ENCODE assay signal across 19 cellular contexts in the genomic region with DNA sequence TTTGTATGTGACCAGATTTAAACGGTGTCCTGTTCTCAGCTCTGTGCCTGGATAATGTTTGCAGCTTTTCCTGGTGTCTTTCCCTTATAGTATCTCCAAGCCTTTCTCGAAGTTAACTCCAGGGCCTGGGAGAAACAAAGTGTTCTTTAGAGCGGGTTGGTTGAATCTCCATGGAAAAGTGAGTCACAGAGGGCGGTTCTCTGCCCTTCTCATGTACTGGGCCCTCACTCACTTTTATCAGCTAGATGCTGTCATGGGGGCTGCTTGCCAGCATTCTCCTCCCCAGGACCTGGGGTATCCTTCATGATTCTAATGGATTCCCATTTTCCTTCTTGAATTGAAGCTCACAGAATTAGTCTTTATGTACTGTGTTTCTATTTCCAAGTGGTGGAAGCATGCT. TPM values are rescaled to one million over a fixed set of nuclear protein-coding genes. Genes with fewer than 3 reads are reported as not detected.
DNase-seq lines count a peak whose midpoint lies in the region; ATAC-seq and TF ChIP-seq lines count a peak whose summit lies in the region.
"Had no signal": no experiment of that assay in that cellular context is flagged by ENCODE, and none has a peak within 500 bp of the region (broad histone marks: within the 10 kb centered on the region; RNA-seq: fewer than 3 reads in every experiment).

No MANE protein-coding gene starts in this region.

- DNase-seq in M059J (ENCODE audit: low read depth) (peak; percentile 4), RWPE2 (ENCODE audit: low spot score) (no peak), left lung (no peak), DMS53 treated with DMSO at 0.1 percent for 48 hours (lab: John Stamatoyannopoulos, UW; ENCODE audit: unreplicated experiment) (no peak), NCI-H1048 (lab: John Stamatoyannopoulos, UW) (no peak)
- DNase-seq: 8988T; ACHN; Calu3; CD4-positive, CD25-positive, alpha-beta regulatory T cell; DMS 273 treated with DMSO at 0.1 percent for 48 hours; DMS79; GOT3; H9 had no signal

- intact Hi-C loops in left lung (cut with DNase I): no loop called here

- TF ChIP-seq CTCF in RWPE2 (IDR thresholded peaks at IDR 0.05; ENCODE audit: poor library complexity, severe bottlenecking) (no peak), left lung (IDR thresholded peaks at IDR 0.05) (no peak)

- H3K4me1 ChIP-seq in RWPE2 (ENCODE audit: insufficient read depth, poor library complexity, severe bottlenecking): no peaks in the 10 kb centered on the region
- H3K4me1 ChIP-seq in esophagus (ENCODE audit: control insufficient read depth in 2 of 2, insufficient read depth in 2 of 2, low read length in 1 of 2): no peaks in the 10 kb centered on the region
- no peaks in the 10 kb centered on the region for H3K4me1 ChIP-seq in left lung
- H3K4me1 ChIP-seq: BLaER1 treated with 17β-estradiol and CSF1 and Interleukin-3, amounts not matched to agents 10 nM and 100 nM had no signal

- WGBS in esophagus, 2 donors: 69 to 74% methylated on average over 4 of the region's 4 CpGs

- ATAC-seq in RWPE2 (ENCODE audit: low read depth) (no peak; the same call in 2 of the 3 replicates), left lung (peak; percentile 27), HG03432 (IDR thresholded peaks at IDR 0.05; ENCODE audit: unreplicated experiment) (no peak)
- ATAC-seq: GM12878 had no signal

- H3K9me3 ChIP-seq in RWPE2 (ENCODE audit: severe bottlenecking) (no peaks in the 10 kb centered on the region), esophagus (ENCODE audit: control insufficient read depth in 2 of 2, insufficient read depth in 1 of 2, low read depth in 1 of 2, low read length in 1 of 2) (no peaks in the 10 kb centered on the region), left lung (no peaks in the 10 kb centered on the region)

- no peak overlapping the region for H3K4me3 ChIP-seq in RWPE2 (ENCODE audit: severe bottlenecking)
- no peak overlapping the region for H3K4me3 ChIP-seq in esophagus (ENCODE audit: low read depth in 1 of 2, low read length in 2 of 2)
- no peak overlapping the region for H3K4me3 ChIP-seq in left lung
- H3K4me3 ChIP-seq: BLaER1 treated with 17β-estradiol and CSF1 and Interleukin-3, amounts not matched to agents 10 nM and 100 nM; GM12878 had no signal

- no peaks in the 10 kb centered on the region for H3K36me3 ChIP-seq in RWPE2 (ENCODE audit: low read depth)
- no peaks in the 10 kb centered on the region for H3K36me3 ChIP-seq in esophagus (ENCODE audit: control insufficient read depth in 2 of 2, insufficient read depth in 2 of 2, low read length in 1 of 2)
- no peaks in the 10 kb centered on the region for H3K36me3 ChIP-seq in left lung
- H3K36me3 ChIP-seq: BLaER1 treated with 17β-estradiol and CSF1 and Interleukin-3, amounts not matched to agents 10 nM and 100 nM had no signal

- H3K27ac ChIP-seq in RWPE2 (ENCODE audit: poor library complexity, severe bottlenecking) (peak overlapping the region; percentile 78), esophagus (ENCODE audit: low read depth in 2 of 2, low read length in 1 of 2) (peak overlapping the region; percentile 47 to 78), left lung (no peak overlapping the region)
- H3K27ac ChIP-seq: BLaER1 treated with 17β-estradiol and CSF1 and Interleukin-3, amounts not matched to agents 10 nM and 100 nM had no signal

- H3K27me3 ChIP-seq in RWPE2 (ENCODE audit: insufficient read depth, poor library complexity, severe bottlenecking): no peaks in the 10 kb centered on the region
- H3K27me3 ChIP-seq in esophagus (ENCODE audit: control insufficient read depth in 1 of 2, insufficient read depth in 2 of 2, low read length in 2 of 2): no peaks in the 10 kb centered on the region
- no peaks in the 10 kb centered on the region for H3K27me3 ChIP-seq in left lung

RNA-seq across cellular contexts. Expression of a gene that starts 46.1 kb away (rescaled TPM):
- 70.6 and 77.9 TPM in 2 replicates for total RNA-seq in M059J (2014; rRNA removed; shearing (Covaris generic))
- polyA plus RNA-seq in esophagus: under 1 TPM in 1 of 2 donors, not detected in 1; 0.06 TPM
- not detected for total RNA-seq in left lung
- total RNA-seq: Calu3; CD4-positive, CD25-positive, alpha-beta regulatory T cell; G401; GM12878; H9; HT-29 had no signal
- polyA plus RNA-seq: CD4-positive, CD25-positive, alpha-beta regulatory T cell had no signal

Comparison
In these comparisons a context has a peak if more than half of its experiments do, and no peak if none do; other contexts are left out.
1. H3K27ac ChIP-seq: peak in RWPE2 (single experiment) and esophagus (2 of 2); none in left lung (0 of 2).
2. RNA of a gene that starts 46.1 kb away (total RNA-seq): 70.6 to 77.9 TPM in M059J; not detected in left lung; every median in the first group is over 10 times any median in the second.